8 cellular contexts compared by ENCODE assay signal in the genomic region with DNA sequence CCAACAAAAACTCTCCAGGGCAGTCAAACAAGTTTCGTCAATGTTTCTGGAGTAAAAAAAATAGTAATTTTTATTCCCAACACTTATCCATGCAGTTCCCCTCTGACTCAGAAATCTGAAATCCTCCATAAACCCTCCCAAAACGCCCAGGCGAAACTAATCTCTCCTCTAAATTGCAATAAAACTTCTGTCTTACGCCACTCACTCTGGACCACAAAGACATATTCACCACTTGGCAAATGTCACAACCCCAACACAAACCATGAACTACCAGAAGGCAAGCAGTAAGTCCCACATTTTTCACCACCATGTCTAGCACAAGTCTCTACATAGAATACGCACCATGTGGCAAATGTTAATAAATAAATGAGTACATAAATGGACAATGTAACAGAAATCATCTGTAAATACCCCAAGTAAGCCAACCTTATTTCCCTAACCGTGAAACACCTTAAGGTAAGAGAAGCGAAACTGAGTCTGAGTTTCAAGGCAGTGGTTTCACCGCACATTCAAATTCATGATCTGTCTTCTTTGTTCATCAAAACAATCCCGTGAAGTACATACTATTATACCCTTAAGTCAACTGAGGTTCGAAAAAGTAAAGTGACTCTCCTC. TPM values are rescaled to one million over a fixed set of nuclear protein-coding genes. Genes with fewer than 3 reads are reported as not detected.
DNase-seq lines count a peak whose midpoint lies in the region; ATAC-seq and TF ChIP-seq lines count a peak whose summit lies in the region.

No MANE protein-coding gene starts in this region.

- H3K36me3 Mint-ChIP-seq in activated naive CD8-positive, alpha-beta T cell treated with anti-CD3 and anti-CD28 coated beads, Interleukin-2, amount 10 ng/mL, durations not matched to agents 7 days and 5 days: peaks cover 9% of the 10 kb centered on the region
- no peaks in the 10 kb centered on the region for H3K36me3 Mint-ChIP-seq in natural killer cell treated with Interleukin-12 subunit alpha and Interleukin-12 subunit beta and Interleukin-15 and Interleukin-18, amount 100 ng/mL, for 72 hours

- H3K27ac ChIP-seq in DOHH2 (ENCODE audit: low read depth, low read length) (peak overlapping the region; percentile 40), left lung (no peak overlapping the region), Peyer's patch (peak overlapping the region in 1 of 4 donors; percentile 89)

- peak overlapping the region; percentile 68 for H3K4me2 ChIP-seq in DOHH2 (ENCODE audit: low read length)

- no peaks in the 10 kb centered on the region for H3K9me3 ChIP-seq in DOHH2 (ENCODE audit: control insufficient read depth, insufficient read depth, low read length)
- no peaks in the 10 kb centered on the region for H3K9me3 ChIP-seq in left lung
- no peaks in the 10 kb centered on the region for H3K9me3 ChIP-seq in Peyer's patch

- no peaks in the 10 kb centered on the region for H3F3A ChIP-seq in DOHH2 (ENCODE audit: control insufficient read depth, insufficient read depth)

- TF ChIP-seq POLR2A in Peyer's patch (IDR thresholded peaks at IDR 0.05): no peak

- H3K27ac Mint-ChIP-seq in activated naive CD8-positive, alpha-beta T cell treated with anti-CD3 and anti-CD28 coated beads, Interleukin-2, amount 10 ng/mL, durations not matched to agents 7 days and 5 days: no peak overlapping the region
- H3K27ac Mint-ChIP-seq in natural killer cell treated with Interleukin-12 subunit alpha and Interleukin-12 subunit beta and Interleukin-15 and Interleukin-18, amount 100 ng/mL, for 72 hours: peak overlapping the region in 1 of 2 donors; percentile 1

- H3K4me1 Mint-ChIP-seq in activated naive CD8-positive, alpha-beta T cell treated with anti-CD3 and anti-CD28 coated beads, Interleukin-2, amount 10 ng/mL, durations not matched to agents 7 days and 5 days: peaks cover 24% of the 10 kb centered on the region
- H3K4me1 Mint-ChIP-seq in natural killer cell treated with Interleukin-12 subunit alpha and Interleukin-12 subunit beta and Interleukin-15 and Interleukin-18, amount 100 ng/mL, for 72 hours (ENCODE audit: low read depth in 2 of 2): peaks cover 26 to 29% of the 10 kb centered on the region in 2 donors

- H3K27me3 ChIP-seq in DOHH2 (ENCODE audit: control insufficient read depth, low read length) (no peaks in the 10 kb centered on the region), left lung (no peaks in the 10 kb centered on the region), Peyer's patch (no peaks in the 10 kb centered on the region)

- H3K79me2 ChIP-seq in DOHH2 (ENCODE audit: control insufficient read depth, low read length): peaks cover 61% of the 10 kb centered on the region

- H3K9me2 ChIP-seq in DOHH2 (replicated peaks; ENCODE audit: control insufficient read depth, low read length): no peaks in the 10 kb centered on the region

- peak overlapping the region; percentile 90 for H3K4me3 Mint-ChIP-seq in activated naive CD8-positive, alpha-beta T cell treated with anti-CD3 and anti-CD28 coated beads, Interleukin-2, amount 10 ng/mL, durations not matched to agents 7 days and 5 days
- peak overlapping the region; percentile 95 for H3K4me3 Mint-ChIP-seq in natural killer cell treated with Interleukin-12 subunit alpha and Interleukin-12 subunit beta and Interleukin-15 and Interleukin-18, amount 100 ng/mL, for 72 hours

- POLR2A ChIA-PET in activated naive CD8-positive, alpha-beta T cell treated with anti-CD3 and anti-CD28 coated beads, Interleukin-2, amount 10 ng/mL, durations not matched to agents 7 days and 5 days (lab: Charles Lee): no interaction called here

- H3K36me3 ChIP-seq in DOHH2 (ENCODE audit: control insufficient read depth, low read length): peaks cover 3% of the 10 kb centered on the region
- H3K36me3 ChIP-seq in left lung: no peaks in the 10 kb centered on the region
- H3K36me3 ChIP-seq in Peyer's patch: no peaks in the 10 kb centered on the region

- intact Hi-C loops in left lung (cut with DNase I): no loop called here

- peak overlapping the region; percentile 79 for H3K4me3 ChIP-seq in DOHH2 (ENCODE audit: low read length)
- peak overlapping the region in 1 of 2 donors; percentile 96 for H3K4me3 ChIP-seq in left lung
- peak overlapping the region in 2 of 4 donors; percentile 84 to 98 for H3K4me3 ChIP-seq in Peyer's patch

- DNase-seq in activated naive CD8-positive, alpha-beta T cell treated with anti-CD3 and anti-CD28 coated beads, Interleukin-2, amount 10 ng/mL, durations not matched to agents 7 days and 5 days: no peak
- DNase-seq in natural killer cell treated with Interleukin-12 subunit alpha and Interleukin-12 subunit beta and Interleukin-15 and Interleukin-18, amount 100 ng/mL, for 72 hours (ENCODE audit: low spot score): no peak
- DNase-seq in NCI-H2227 treated with DMSO at 0.1 percent for 48 hours (lab: John Stamatoyannopoulos, UW) (no peak), left lung (no peak), Peyer's patch (no peak)

- TF ChIP-seq CTCF in DOHH2 (IDR thresholded peaks at IDR 0.05; ENCODE audit: low read depth, low read length, poor library complexity, severe bottlenecking) (no peak), left lung (IDR thresholded peaks at IDR 0.05) (no peak), Peyer's patch (IDR thresholded peaks at IDR 0.05) (no peak)

- H3K27me3 Mint-ChIP-seq in activated naive CD8-positive, alpha-beta T cell treated with anti-CD3 and anti-CD28 coated beads, Interleukin-2, amount 10 ng/mL, durations not matched to agents 7 days and 5 days: no peaks in the 10 kb centered on the region
- H3K27me3 Mint-ChIP-seq in natural killer cell treated with Interleukin-12 subunit alpha and Interleukin-12 subunit beta and Interleukin-15 and Interleukin-18, amount 100 ng/mL, for 72 hours: no peaks in the 10 kb centered on the region

- no peaks in the 10 kb centered on the region for H3K9me3 Mint-ChIP-seq in activated naive CD8-positive, alpha-beta T cell treated with anti-CD3 and anti-CD28 coated beads, Interleukin-2, amount 10 ng/mL, durations not matched to agents 7 days and 5 days
- H3K9me3 Mint-ChIP-seq in natural killer cell treated with Interleukin-12 subunit alpha and Interleukin-12 subunit beta and Interleukin-15 and Interleukin-18, amount 100 ng/mL, for 72 hours: no peaks in the 10 kb centered on the region

- H4K20me1 ChIP-seq in DOHH2 (ENCODE audit: control insufficient read depth, insufficient read depth, low read depth, low read length): no peaks in the 10 kb centered on the region

- ATAC-seq in GM19452 (IDR thresholded peaks at IDR 0.05; ENCODE audit: unreplicated experiment) (peak; percentile 27), HG03460 (IDR thresholded peaks at IDR 0.05; ENCODE audit: unreplicated experiment) (peak; percentile 29), left lung (no peak)
- ATAC-seq in activated naive CD8-positive, alpha-beta T cell treated with anti-CD3 and anti-CD28 coated beads, Interleukin-2, amount 10 ng/mL, durations not matched to agents 7 days and 5 days (ENCODE audit: low read depth): no peak
- no peak for ATAC-seq in natural killer cell treated with Interleukin-12 subunit alpha and Interleukin-12 subunit beta and Interleukin-15 and Interleukin-18, amount 100 ng/mL, for 72 hours

- H3K4me1 ChIP-seq in DOHH2 (ENCODE audit: control insufficient read depth, low read length): peaks cover 34% of the 10 kb centered on the region
- H3K4me1 ChIP-seq in left lung: peaks cover 0 to 30% of the 10 kb centered on the region in 2 donors
- peaks cover 0 to 16% (median 0%) of the 10 kb centered on the region in 4 donors for H3K4me1 ChIP-seq in Peyer's patch

RNA-seq across cellular contexts. Expression of a gene that starts 1.6 kb away (rescaled TPM):
- total RNA-seq in activated naive CD8-positive, alpha-beta T cell treated with anti-CD3 and anti-CD28 coated beads, Interleukin-2, amount 10 ng/mL, durations not matched to agents 7 days and 5 days: 10 to 100 TPM; 19.1 to 20.3 TPM
- total RNA-seq in natural killer cell treated with Interleukin-12 subunit alpha and Interleukin-12 subunit beta and Interleukin-15 and Interleukin-18, amount 100 ng/mL, for 72 hours: 10 to 100 TPM; 12.1 to 25.1 TPM
- total RNA-seq in left lung: 10 to 100 TPM; 57.5 to 60.8 TPM
- total RNA-seq in Peyer's patch: 10 to 100 TPM in 3 of 4 donors, 1 to 10 TPM in 1; 9.0 to 23.3 (median 18.1) TPM

Comparison
In these comparisons a context has a peak if more than half of its experiments do, and no peak if none do; other contexts are left out.
1. ATAC-seq: peak in GM19452 (single experiment) and HG03460 (single experiment); none in activated naive CD8-positive, alpha-beta T cell treated with anti-CD3 and anti-CD28 coated beads, Interleukin-2, amount 10 ng/mL, durations not matched to agents 7 days and 5 days (single experiment), natural killer cell treated with Interleukin-12 subunit alpha and Interleukin-12 subunit beta and Interleukin-15 and Interleukin-18, amount 100 ng/mL, for 72 hours (0 of 2) and left lung (single experiment).